28 cellular contexts compared by ENCODE assay signal in the genomic region with DNA sequence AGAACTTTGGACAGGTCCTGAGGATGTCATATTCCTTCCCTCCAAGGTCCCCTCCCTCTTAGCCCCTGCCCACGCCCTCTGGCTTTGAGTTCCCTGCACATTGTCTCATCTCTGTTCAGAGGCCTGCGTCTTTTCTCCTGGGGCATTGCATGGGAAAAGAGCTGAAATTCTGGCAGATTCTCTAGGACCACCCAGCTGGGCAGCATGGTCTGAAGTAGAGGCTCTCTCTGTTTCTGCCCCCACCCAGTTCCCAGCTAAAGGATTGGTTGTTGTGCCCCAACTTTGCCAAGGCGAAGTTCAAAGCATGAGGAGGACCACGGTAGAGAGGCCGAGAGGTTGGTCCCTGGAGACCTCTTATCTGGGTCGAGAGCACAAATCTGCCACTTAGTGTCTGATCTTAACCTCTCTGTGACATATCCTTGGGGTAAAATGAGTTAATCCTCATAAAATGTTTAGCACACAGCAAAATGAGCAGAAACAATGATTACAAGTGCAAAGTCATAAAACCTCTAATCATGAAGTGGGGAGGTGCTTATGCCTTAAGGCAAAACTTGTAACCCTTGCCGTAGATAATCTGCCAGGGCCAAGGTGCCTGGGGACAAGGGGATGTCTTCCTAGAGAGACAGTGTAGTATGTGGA. TPM values are rescaled to one million over a fixed set of nuclear protein-coding genes. Genes with fewer than 3 reads are reported as not detected.
DNase-seq lines count a peak whose midpoint lies in the region; ATAC-seq and TF ChIP-seq lines count a peak whose summit lies in the region.
"Had no signal": no experiment of that assay in that cellular context is flagged by ENCODE, and none has a peak within 500 bp of the region (broad histone marks: within the 10 kb centered on the region; RNA-seq: fewer than 3 reads in every experiment).

No MANE protein-coding gene starts in this region.

- H3K27ac Mint-ChIP-seq in glutamatergic neuron (ENCODE audit: unreplicated experiment) (no peak overlapping the region), progenitor cell of endocrine pancreas (no peak overlapping the region)
- H3K27ac Mint-ChIP-seq in stimulated activated memory B cell treated with anti-CD40 and anti-IgM and Interleukin-4, amounts not matched to agents 10 μg/mL and 1 μg/mL and 100 μg/mL, for 72 hours = peak overlapping the region; percentile 85
- H3K27ac Mint-ChIP-seq: activated T-cell treated with anti-CD3 and anti-CD28 coated beads, Interleukin-2, amount 50 U/mL, for 72 hours; CD8-positive, alpha-beta T cell; IgD-negative memory B cell; stimulated activated naive CD8-positive, alpha-beta T cell treated with anti-CD3 and anti-CD28 coated beads, Interleukin-15, Interleukin-2, amounts not matched to agents 100 ng/mL and 50 ng/mL, for 24 hours; T-helper 1 cell treated with Interleukin-12 subunit alpha and Interleukin-12 subunit beta and Interleukin-4 antibody, amounts not matched to agents 30 μg/mL and 1 μg/mL, for 36 hours had no signal

- no peaks in the 10 kb centered on the region for H4K20me1 ChIP-seq in SK-N-SH (ENCODE audit: insufficient read depth)

- H3K27ac ChIP-seq in SK-N-SH (ENCODE audit: low read depth in 2 of 2, low read length in 1 of 2) (no peak overlapping the region), aorta (ENCODE audit: low read depth in 1 of 2, low read length in 2 of 2) (no peak overlapping the region)
- H3K27ac ChIP-seq: brain microvascular endothelial cell, dorsolateral prefrontal cortex, gastrocnemius medialis, lower lobe of right lung, testis had no signal

- H3K79me2 ChIP-seq in SK-N-SH (ENCODE audit: insufficient read depth) = no peaks in the 10 kb centered on the region

- POLR2A ChIA-PET in SK-N-SH (lab: Yijun Ruan, JAX) = no interaction called here

- H2AFZ ChIP-seq in SK-N-SH (ENCODE audit: low read depth) = no peak overlapping the region

- intact Hi-C loops in aorta (cut with DNase I) = loop anchor here in 1 of 2 donors (10.0 kb wide), 1 partner anchor 118 kb away; a partner anchor contains a TSS

- H3K4me3 Mint-ChIP-seq in glutamatergic neuron (ENCODE audit: unreplicated experiment) (peak overlapping the region; percentile 25), progenitor cell of endocrine pancreas (ENCODE audit: low read depth) (no peak overlapping the region)
- H3K4me3 Mint-ChIP-seq in stimulated activated memory B cell treated with anti-CD40 and anti-IgM and Interleukin-4, amounts not matched to agents 10 μg/mL and 1 μg/mL and 100 μg/mL, for 72 hours = no peak overlapping the region
- H3K4me3 Mint-ChIP-seq: activated T-cell treated with anti-CD3 and anti-CD28 coated beads, Interleukin-2, amount 50 U/mL, for 72 hours; stimulated activated naive CD8-positive, alpha-beta T cell treated with anti-CD3 and anti-CD28 coated beads, Interleukin-15, Interleukin-2, amounts not matched to agents 100 ng/mL and 50 ng/mL, for 24 hours had no signal

- H3K27me3 Mint-ChIP-seq in glutamatergic neuron (ENCODE audit: unreplicated experiment) (peaks cover 10% of the 10 kb centered on the region), progenitor cell of endocrine pancreas (peaks cover 10% of the 10 kb centered on the region)
- H3K27me3 Mint-ChIP-seq in stimulated activated memory B cell treated with anti-CD40 and anti-IgM and Interleukin-4, amounts not matched to agents 10 μg/mL and 1 μg/mL and 100 μg/mL, for 72 hours = no peaks in the 10 kb centered on the region
- H3K27me3 Mint-ChIP-seq: naive thymus-derived CD8-positive, alpha-beta T cell; stimulated activated naive CD8-positive, alpha-beta T cell treated with anti-CD3 and anti-CD28 coated beads, Interleukin-15, Interleukin-2, amounts not matched to agents 100 ng/mL and 50 ng/mL, for 24 hours had no signal

- no peak for ATAC-seq in SK-N-SH treated with all-trans-retinoic acid at 6 μM for 48 hours
- ATAC-seq in stimulated activated memory B cell treated with anti-CD40 and anti-IgM and Interleukin-4, amounts not matched to agents 10 μg/mL and 1 μg/mL and 100 μg/mL, for 72 hours = no peak
- ATAC-seq in aorta (ENCODE audit: low FRiP score) = no peak
- ATAC-seq: activated T-cell treated with anti-CD3 and anti-CD28 coated beads, Interleukin-2, amount 50 U/mL, for 72 hours; CD8-positive, alpha-beta T cell; gastrocnemius medialis; lower lobe of right lung; naive thymus-derived CD8-positive, alpha-beta T cell; pancreas had no signal

- H3K4me1 ChIP-seq in SK-N-SH (ENCODE audit: control insufficient read depth in 1 of 2, insufficient read depth in 2 of 2, low read depth in 1 of 2, low read length in 1 of 2) (peaks cover 20 to 33% of the 10 kb centered on the region in 2 experiments; a peak in 2 of 4 replicates), aorta (ENCODE audit: control insufficient read depth in 1 of 2, insufficient read depth in 2 of 2, low read length in 2 of 2) (no peaks in the 10 kb centered on the region)

- no peaks in the 10 kb centered on the region for H3K9me3 ChIP-seq in SK-N-SH
- no peaks in the 10 kb centered on the region for H3K9me3 ChIP-seq in aorta (ENCODE audit: control insufficient read depth, low read length)
- H3K9me3 ChIP-seq: gastrocnemius medialis, lower lobe of right lung, pancreas, testis had no signal

- CTCF ChIA-PET in SK-N-SH (lab: Yijun Ruan, JAX) = interaction anchor here (1.2 to 1.3 kb wide), 2 partner anchors 18 to 37 kb away, joined by 4 read pairs; no protein-coding TSS in a partner anchor

- 0 out of 2 replicates have a peak overlapping the region, but pooled peaks have one; percentile 15 for H3K4me2 ChIP-seq in SK-N-SH

- no peak for TF ChIP-seq EP300 in SK-N-SH (IDR thresholded peaks at IDR 0.05; ENCODE audit: borderline replicate concordance in 1 of 2, low read depth in 1 of 2, low read length in 1 of 2)

- no peaks in the 10 kb centered on the region for H3K9me2 ChIP-seq in SK-N-SH

- peaks cover 11% of the 10 kb centered on the region for H3K4me1 Mint-ChIP-seq in glutamatergic neuron (ENCODE audit: low read depth, unreplicated experiment)
- peaks cover 41% of the 10 kb centered on the region for H3K4me1 Mint-ChIP-seq in stimulated activated memory B cell treated with anti-CD40 and anti-IgM and Interleukin-4, amounts not matched to agents 10 μg/mL and 1 μg/mL and 100 μg/mL, for 72 hours
- peaks cover 11% of the 10 kb centered on the region for H3K4me1 Mint-ChIP-seq in progenitor cell of endocrine pancreas (ENCODE audit: low read depth)

- H3K36me3 ChIP-seq in SK-N-SH (replicated peaks in 1 of 2; ENCODE audit: control insufficient read depth in 1 of 2, insufficient read depth in 2 of 2, low read length in 1 of 2) (no peaks in the 10 kb centered on the region), aorta (ENCODE audit: control insufficient read depth in 1 of 2, insufficient read depth in 2 of 2, low read length in 1 of 2) (no peaks in the 10 kb centered on the region)
- H3K36me3 ChIP-seq: brain microvascular endothelial cell, gastrocnemius medialis, lower lobe of right lung, pancreas had no signal

- TF ChIP-seq RAD21 in SK-N-SH (IDR thresholded peaks at IDR 0.05; ENCODE audit: low read length) = no peak

- 88% methylated on average over 7 of the region's 7 CpGs for WGBS in SK-N-SH (ENCODE audit: low lambda C conversion rate)
- WGBS in aorta, 2 donors = 88 to 89% methylated on average over 7 of the region's 7 CpGs

- no peak overlapping the region for H3K9ac ChIP-seq in SK-N-SH

- H3K9me3 Mint-ChIP-seq in glutamatergic neuron (ENCODE audit: unreplicated experiment) (no peaks in the 10 kb centered on the region), progenitor cell of endocrine pancreas (ENCODE audit: low read depth) (peaks cover 4% of the 10 kb centered on the region)
- H3K9me3 Mint-ChIP-seq in stimulated activated memory B cell treated with anti-CD40 and anti-IgM and Interleukin-4, amounts not matched to agents 10 μg/mL and 1 μg/mL and 100 μg/mL, for 72 hours = peaks cover 6% of the 10 kb centered on the region

- no peak for TF ChIP-seq CTCF in SK-N-SH (IDR thresholded peaks at IDR 0.05)
- TF ChIP-seq CTCF in glutamatergic neuron (IDR thresholded peaks at IDR 0.05; ENCODE audit: partially characterized antibody, unreplicated experiment) = no peak
- TF ChIP-seq CTCF in progenitor cell of endocrine pancreas (IDR thresholded peaks at IDR 0.05; ENCODE audit: unreplicated experiment) = no peak

- DNase-seq in SK-N-SH (no peak), RPMI7951 (ENCODE audit: low read depth) (peak; percentile 10), glutamatergic neuron (no peak), progenitor cell of endocrine pancreas (ENCODE audit: low spot score, unreplicated experiment) (no peak), aorta (no peak), GF-D8 (lab: John Stamatoyannopoulos, UW) (no peak)
- DNase-seq: activated CD4-positive, alpha-beta T cell treated with anti-CD3 and anti-CD28 coated beads, Interleukin-2, amount 50 U/mL, for 1 hour; activated CD4-positive, CD25-positive, alpha-beta regulatory T cell; activated naive CD4-positive, alpha-beta T cell treated with Interleukin-2 at 50 U/mL for 16 hours; activated T-cell treated with anti-CD3 and anti-CD28 coated beads, Interleukin-2, amount 50 U/mL, for 72 hours; brain microvascular endothelial cell; CD8-positive, alpha-beta T cell; DMS 273 treated with DMSO at 0.1 percent for 48 hours; dorsolateral prefrontal cortex; gastrocnemius medialis; lower lobe of right lung; naive thymus-derived CD8-positive, alpha-beta T cell; NCI-H146; NCI-H446 treated with DMSO at 0.1 percent for 48 hours; pancreas; small intestine; stimulated activated CD4-positive, alpha-beta T cell treated with anti-CD3 and anti-CD28 coated beads, Interleukin-1b, Interleukin-23, amount 100 ng/mL, for 48 hours; testis had no signal

- no peaks in the 10 kb centered on the region for H3K27me3 ChIP-seq in SK-N-SH (ENCODE audit: insufficient read depth)
- no peaks in the 10 kb centered on the region for H3K27me3 ChIP-seq in aorta (ENCODE audit: control insufficient read depth in 1 of 2, insufficient read depth in 2 of 2, low read length in 1 of 2)
- H3K27me3 ChIP-seq: brain microvascular endothelial cell, dorsolateral prefrontal cortex, gastrocnemius medialis, pancreas, testis had no signal

- H3F3A ChIP-seq in SK-N-SH (replicated peaks; ENCODE audit: insufficient read depth) = peaks cover 5% of the 10 kb centered on the region

- peaks cover 5% of the 10 kb centered on the region for H3K36me3 Mint-ChIP-seq in glutamatergic neuron (ENCODE audit: unreplicated experiment)
- H3K36me3 Mint-ChIP-seq in stimulated activated memory B cell treated with anti-CD40 and anti-IgM and Interleukin-4, amounts not matched to agents 10 μg/mL and 1 μg/mL and 100 μg/mL, for 72 hours = peaks cover 23% of the 10 kb centered on the region
- H3K36me3 Mint-ChIP-seq in progenitor cell of endocrine pancreas (ENCODE audit: insufficient read depth) = peaks cover 1% of the 10 kb centered on the region

- H3K4me3 ChIP-seq in SK-N-SH (ENCODE audit: low read depth in 2 of 2, low read length in 1 of 2) = no peak overlapping the region
- H3K4me3 ChIP-seq in aorta (ENCODE audit: low read length in 2 of 2) = no peak overlapping the region
- H3K4me3 ChIP-seq: gastrocnemius medialis, lower lobe of right lung, testis had no signal

RNA-seq across cellular contexts. Expression of a gene that starts 2.4 kb away (rescaled TPM):
- 4.7 and 7.3 TPM in 2 replicates for polyA plus RNA-seq in SK-N-SH (2012; rRNA removed)
- polyA plus RNA-seq in SK-N-SH (2012; cell fraction: cytosol; rRNA removed) = 5.2 and 6.2 TPM in 2 replicates
- polyA plus RNA-seq in SK-N-SH (2012; cell fraction: nucleus; rRNA removed) = 5.2 and 7.9 TPM in 2 replicates
- total RNA-seq in RPMI7951 (2014; rRNA removed; shearing (Covaris generic)) = 3.1 and 3.5 TPM in 2 replicates
- total RNA-seq in glutamatergic neuron (ENCODE audit: unreplicated experiment) = 70.9 TPM
- 24.7 and 26.7 TPM in 2 replicates for total RNA-seq in progenitor cell of endocrine pancreas
- total RNA-seq in aorta = 10 to 100 TPM; 10.3 to 11.5 TPM
- 1 to 10 TPM; 6.6 to 8.9 TPM for polyA plus RNA-seq in aorta

RNA-seq across cellular contexts. Expression of a gene that starts 55.4 kb away (rescaled TPM):
- polyA plus RNA-seq in SK-N-SH (2012; rRNA removed) (38.3 and 45.3 TPM in 2 replicates), aorta (10 to 100 TPM; 41.7 to 49.7 TPM)
- 24.4 and 25.9 TPM in 2 replicates for polyA plus RNA-seq in SK-N-SH (2012; cell fraction: cytosol; rRNA removed)
- 116 and 138 TPM in 2 replicates for polyA plus RNA-seq in SK-N-SH (2012; cell fraction: nucleus; rRNA removed)
- 10.6 and 14.8 TPM in 2 replicates for total RNA-seq in RPMI7951 (2014; rRNA removed; shearing (Covaris generic))
- total RNA-seq in glutamatergic neuron (ENCODE audit: unreplicated experiment) (87.9 TPM), progenitor cell of endocrine pancreas (55.4 and 56.5 TPM in 2 replicates), aorta (10 to 100 TPM; 39.6 to 42.8 TPM)
